1 cellular context compared by ENCODE assay signal in the genomic region with DNA sequence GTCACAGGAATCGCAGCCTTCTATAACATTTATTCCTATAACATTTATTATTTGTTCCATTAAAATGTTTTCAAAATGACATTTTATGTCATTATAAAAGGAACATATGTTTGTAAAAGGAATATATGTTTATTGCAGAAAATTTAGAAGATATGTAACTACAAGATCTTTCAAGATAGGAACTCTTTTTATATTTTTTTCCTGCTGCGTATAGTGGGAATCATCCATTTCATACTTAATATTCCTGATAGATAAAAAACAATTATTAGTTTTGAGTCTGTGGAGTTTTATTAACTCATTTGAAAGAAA.
TF ChIP-seq lines count a peak whose summit lies in the region.

No MANE protein-coding gene starts in this region.

TF ChIP-seq in K562, 482 proteins besides CTCF, POLR2A, EP300 and RAD21 (continued from another document):
- TF ChIP-seq, protein P1, sequence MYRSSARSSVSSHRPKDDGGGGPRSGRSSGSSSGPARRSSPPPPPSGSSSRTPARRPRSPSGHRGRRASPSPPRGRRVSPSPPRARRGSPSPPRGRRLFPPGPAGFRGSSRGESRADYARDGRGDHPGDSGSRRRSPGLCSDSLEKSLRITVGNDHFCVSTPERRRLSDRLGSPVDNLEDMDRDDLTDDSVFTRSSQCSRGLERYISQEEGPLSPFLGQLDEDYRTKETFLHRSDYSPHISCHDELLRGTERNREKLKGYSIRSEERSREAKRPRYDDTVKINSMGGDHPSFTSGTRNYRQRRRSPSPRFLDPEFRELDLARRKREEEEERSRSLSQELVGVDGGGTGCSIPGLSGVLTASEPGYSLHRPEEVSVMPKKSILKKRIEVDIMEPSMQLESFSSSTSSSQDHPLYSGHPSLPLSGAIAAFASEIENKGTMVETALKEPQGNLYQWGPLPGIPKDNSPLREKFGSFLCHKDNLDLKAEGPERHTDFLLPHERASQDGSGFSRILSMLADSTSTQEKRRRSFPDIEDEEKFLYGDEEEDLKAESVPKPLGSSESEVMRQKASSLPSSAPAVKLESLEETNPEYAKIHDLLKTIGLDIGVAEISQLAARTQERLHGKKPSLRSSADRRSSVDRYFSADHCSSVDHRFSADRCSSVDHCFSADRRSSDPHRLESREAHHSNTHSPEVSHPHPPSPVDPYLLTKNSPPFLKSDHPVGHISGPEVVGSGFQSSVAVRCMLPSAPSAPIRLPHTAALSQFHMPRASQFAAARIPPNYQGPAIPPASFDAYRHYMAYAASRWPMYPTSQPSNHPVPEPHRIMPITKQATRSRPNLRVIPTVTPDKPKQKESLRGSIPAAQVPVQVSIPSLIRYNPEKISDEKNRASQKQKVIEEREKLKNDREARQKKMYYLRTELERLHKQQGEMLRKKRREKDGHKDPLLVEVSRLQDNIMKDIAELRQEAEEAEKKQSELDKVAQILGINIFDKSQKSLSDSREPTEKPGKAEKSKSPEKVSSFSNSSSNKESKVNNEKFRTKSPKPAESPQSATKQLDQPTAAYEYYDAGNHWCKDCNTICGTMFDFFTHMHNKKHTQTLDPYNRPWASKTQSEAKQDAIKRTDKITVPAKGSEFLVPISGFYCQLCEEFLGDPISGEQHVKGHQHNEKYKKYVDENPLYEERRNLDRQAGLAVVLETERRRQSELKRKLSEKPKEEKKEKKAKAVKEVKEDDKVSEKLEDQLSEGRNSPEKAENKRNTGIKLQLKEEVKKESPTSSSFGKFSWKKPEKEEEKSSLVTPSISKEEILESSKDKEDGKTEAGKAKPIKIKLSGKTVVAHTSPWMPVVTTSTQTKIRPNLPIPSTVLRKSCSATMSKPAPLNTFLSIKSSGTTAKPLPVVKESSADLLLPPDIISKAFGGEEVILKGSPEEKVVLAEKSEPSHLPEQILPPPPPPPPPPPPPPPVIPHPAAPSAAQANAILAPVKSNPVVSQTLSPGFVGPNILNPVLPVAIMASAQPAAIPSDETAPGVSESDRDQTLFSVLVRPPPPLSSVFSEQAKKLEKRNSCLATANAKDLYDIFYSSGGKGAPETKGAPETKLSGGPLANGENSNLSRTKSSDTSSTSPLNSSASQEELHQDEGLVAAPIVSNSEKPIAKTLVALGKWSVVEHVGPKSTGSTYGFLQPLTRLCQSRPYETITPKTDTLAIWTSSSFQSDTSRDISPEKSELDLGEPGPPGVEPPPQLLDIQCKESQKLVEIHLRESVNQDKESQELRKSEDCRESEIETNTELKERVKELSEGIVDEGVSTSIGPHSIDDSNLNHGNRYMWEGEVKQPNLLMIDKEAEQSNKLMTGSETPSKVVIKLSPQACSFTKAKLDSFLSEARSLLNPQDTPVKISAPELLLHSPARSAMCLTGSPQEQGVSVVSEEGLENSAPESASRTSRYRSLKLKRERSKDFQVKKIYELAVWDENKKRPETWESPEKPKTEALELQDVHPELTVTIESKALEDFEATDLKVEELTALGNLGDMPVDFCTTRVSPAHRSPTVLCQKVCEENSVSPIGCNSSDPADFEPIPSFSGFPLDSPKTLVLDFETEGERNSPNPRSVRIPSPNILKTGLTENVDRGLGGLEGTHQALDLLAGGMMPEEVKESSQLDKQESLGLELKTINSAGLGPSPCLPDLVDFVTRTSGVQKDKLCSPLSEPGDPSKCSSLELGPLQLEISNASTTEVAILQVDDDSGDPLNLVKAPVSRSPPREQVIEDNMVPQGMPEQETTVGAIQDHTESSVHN (IDR thresholded peaks at IDR 0.05; ENCODE audit: borderline replicate concordance in 1 of 2, low read depth in 1 of 2) = peak in 1 of 2 experiments; percentile 86; a peak in 1 of 4 replicates
- TF ChIP-seq VEZF1 (CRISPR knock-in tag; IDR thresholded peaks at IDR 0.05) (no peak; the same call in 1 of the 2 replicates), HMG20B (CRISPR knock-in tag; IDR thresholded peaks at IDR 0.05) (no peak), ZNF561 (CRISPR knock-in tag; conservative IDR thresholded peaks at IDR 0.05) (no peak), MXI1 (IDR thresholded peaks at IDR 0.05; ENCODE audit: low read depth, low read length) (no peak), PRMT5 (CRISPR knock-in tag; IDR thresholded peaks at IDR 0.05) (no peak), CREM (IDR thresholded peaks at IDR 0.05; ENCODE audit: low read depth) (no peak), RHOXF2B (CRISPR knock-in tag; conservative IDR thresholded peaks at IDR 0.05) (no peak), ZNF239 (CRISPR knock-in tag; IDR thresholded peaks at IDR 0.05) (no peak), LARP7 (IDR thresholded peaks at IDR 0.05) (no peak), ETV6 (IDR thresholded peaks at IDR 0.05; ENCODE audit: borderline replicate concordance in 1 of 2, low read depth in 2 of 2, low read length in 1 of 2) (no peak), ETV6 (CRISPR knock-in tag; IDR thresholded peaks at IDR 0.05; ENCODE audit: borderline replicate concordance) (no peak), SMC3 (conservative IDR thresholded peaks at IDR 0.05; ENCODE audit: insufficient read depth, low read depth, low read length) (no peak), EWSR1 (IDR thresholded peaks at IDR 0.05; ENCODE audit: borderline replicate concordance, low read depth, partially characterized antibody) (no peak), HDAC8 (tag; IDR thresholded peaks at IDR 0.05) (no peak), TEAD1 (CRISPR knock-in tag; IDR thresholded peaks at IDR 0.05) (no peak), ZNF311 (CRISPR knock-in tag; IDR thresholded peaks at IDR 0.05) (0 out of 2 replicates have a peak, but pooled peaks have one; percentile 21)
